17 cellular contexts compared by ENCODE assay signal in genomic region chr10:32381165-32381564, GRCh38. TPM values are rescaled to one million over a fixed set of nuclear protein-coding genes. Genes with fewer than 3 reads are reported as not detected.
A peak's percentile ranks its signal among the peaks of the same experiment; 100 is the strongest.
DNase-seq lines count a peak whose midpoint lies in the region; ATAC-seq and TF ChIP-seq lines count a peak whose summit lies in the region.
"Had no signal": no experiment of that assay in that cellular context is flagged by ENCODE, and none has a peak within 500 bp of the region (broad histone marks: within the 10 kb centered on the region; RNA-seq: fewer than 3 reads in every experiment).

No MANE protein-coding gene starts in this region.

- no peak overlapping the region for H3K4me3 Mint-ChIP-seq in effector memory CD8-positive, alpha-beta T cell

- H3K36me3 ChIP-seq in HEK293 (ENCODE audit: control insufficient read depth in 2 of 2, insufficient read depth in 1 of 2, low read length in 2 of 2): no peaks in the 10 kb centered on the region
- no peaks in the 10 kb centered on the region for H3K36me3 ChIP-seq in left lung
- no peaks in the 10 kb centered on the region for H3K36me3 ChIP-seq in skeletal muscle tissue (ENCODE audit: control insufficient read depth in 3 of 3, insufficient read depth in 3 of 3, low read length in 3 of 3)

- CTCF ChIA-PET in HEK293 (lab: Yijun Ruan, JAX): no interaction called here

- no peak overlapping the region for H3K27ac Mint-ChIP-seq in effector memory CD8-positive, alpha-beta T cell

- TF ChIP-seq CTCF in HEK293 (tag by site-specific recombination; IDR thresholded peaks at IDR 0.05) (no peak), left lung (IDR thresholded peaks at IDR 0.05) (no peak), coronary artery (IDR thresholded peaks at IDR 0.05) (no peak)

- H3K9me3 ChIP-seq in HEK293 (ENCODE audit: control insufficient read depth, insufficient read depth, low read depth, low read length) (no peaks in the 10 kb centered on the region), left lung (no peaks in the 10 kb centered on the region), skeletal muscle tissue (ENCODE audit: control insufficient read depth in 3 of 3, low read length in 3 of 3) (no peaks in the 10 kb centered on the region)

- TF ChIP-seq POLR2A in erythroblast (IDR thresholded peaks at IDR 0.05; ENCODE audit: low read length): no peak

- no peaks in the 10 kb centered on the region for H3K9me3 Mint-ChIP-seq in effector memory CD8-positive, alpha-beta T cell
- H3K9me3 Mint-ChIP-seq: IgD-negative memory B cell had no signal

- intact Hi-C loops in left lung (cut with DNase I): no loop called here

- no peaks in the 10 kb centered on the region for H3K27me3 ChIP-seq in left lung
- no peaks in the 10 kb centered on the region for H3K27me3 ChIP-seq in skeletal muscle tissue (ENCODE audit: control insufficient read depth in 3 of 3, insufficient read depth in 3 of 3, low read length in 3 of 3)

- DNase-seq in NCI-H2029 treated with DMSO at 0.1 percent for 48 hours (lab: John Stamatoyannopoulos, UW) (peak; percentile 3), NCI-H2029 (lab: John Stamatoyannopoulos, UW) (no peak), left lung (no peak), erythroblast (lab: John Stamatoyannopoulos, UW) (no peak), coronary artery (ENCODE audit: low spot score) (no peak)
- DNase-seq in effector memory CD8-positive, alpha-beta T cell: no peak
- DNase-seq: 8988T, C1 segment of cervical spinal cord, GF-D8, NCI-H146, NCI-H2107, NCI-H446 had no signal

- H3K4me1 Mint-ChIP-seq in effector memory CD8-positive, alpha-beta T cell (ENCODE audit: low read depth in 2 of 2): peaks cover 3 to 4% of the 10 kb centered on the region in 2 donors

- H3K9ac ChIP-seq in skeletal muscle tissue (ENCODE audit: low read depth in 1 of 3, low read length in 3 of 3): no peak overlapping the region

- H3K36me3 Mint-ChIP-seq in effector memory CD8-positive, alpha-beta T cell (ENCODE audit: insufficient read depth): peaks cover 3% of the 10 kb centered on the region
- H3K36me3 Mint-ChIP-seq: IgD-negative memory B cell had no signal

- H3K4me1 ChIP-seq in HEK293 (ENCODE audit: control insufficient read depth, insufficient read depth, low read length): peaks cover 9% of the 10 kb centered on the region; the same call in 1 of the 2 replicates
- H3K4me1 ChIP-seq in left lung: peaks cover 0 to 9% of the 10 kb centered on the region in 2 donors
- H3K4me1 ChIP-seq in skeletal muscle tissue (ENCODE audit: control insufficient read depth in 3 of 3, insufficient read depth in 3 of 3, low read length in 3 of 3): peaks cover 8 to 13% (median 13%) of the 10 kb centered on the region in 3 donors

- H3K4me3 ChIP-seq in HEK293 (ENCODE audit: low read depth, low read length) (no peak overlapping the region), left lung (no peak overlapping the region), skeletal muscle tissue (ENCODE audit: low read length in 3 of 3) (no peak overlapping the region), coronary artery (no peak overlapping the region)

- H3K27ac ChIP-seq in HEK293 (ENCODE audit: extremely low read depth, low read depth, low read length) (no peak overlapping the region), left lung (no peak overlapping the region), skeletal muscle tissue (ENCODE audit: low read depth, low read length) (peak overlapping the region; percentile 85), coronary artery (no peak overlapping the region)

- peak; percentile 14 for ATAC-seq in left lung
- no peak for ATAC-seq in effector memory CD8-positive, alpha-beta T cell (replicated peaks)
- ATAC-seq: HCT116, Right ventricle myocardium inferior had no signal

- no peaks in the 10 kb centered on the region for H3K27me3 Mint-ChIP-seq in effector memory CD8-positive, alpha-beta T cell
- H3K27me3 Mint-ChIP-seq: IgD-negative memory B cell had no signal

- POLR2A ChIA-PET in HEK293 (lab: Yijun Ruan, JAX): no interaction called here

TF ChIP-seq in HEK293, 187 proteins besides CTCF, POLR2A, EP300 and RAD21:
- TF ChIP-seq ZNF391 (tag by site-specific recombination; IDR thresholded peaks at IDR 0.05; ENCODE audit: borderline replicate concordance, low read depth) (no peak), ZNF133 (tag by site-specific recombination; IDR thresholded peaks at IDR 0.05) (peak; percentile 25; the same call in 1 of the 2 replicates), ZNF132 (tag by site-specific recombination; IDR thresholded peaks at IDR 0.05; ENCODE audit: borderline replicate concordance) (no peak), EGR2 (tag by site-specific recombination; IDR thresholded peaks at IDR 0.05; ENCODE audit: low read depth) (peak; percentile 79), ZFHX2 (tag by site-specific recombination; conservative IDR thresholded peaks at IDR 0.05) (peak; percentile 75)

RNA-seq across cellular contexts. Expression of gene EPC1, which starts 34.2 kb away (rescaled TPM):
- total RNA-seq in left lung (10 to 100 TPM; 27.0 to 40.1 TPM), skeletal muscle tissue (72.0 TPM)
